Comparison of ENCODE assay signal across 29 cellular contexts in the genomic region with DNA sequence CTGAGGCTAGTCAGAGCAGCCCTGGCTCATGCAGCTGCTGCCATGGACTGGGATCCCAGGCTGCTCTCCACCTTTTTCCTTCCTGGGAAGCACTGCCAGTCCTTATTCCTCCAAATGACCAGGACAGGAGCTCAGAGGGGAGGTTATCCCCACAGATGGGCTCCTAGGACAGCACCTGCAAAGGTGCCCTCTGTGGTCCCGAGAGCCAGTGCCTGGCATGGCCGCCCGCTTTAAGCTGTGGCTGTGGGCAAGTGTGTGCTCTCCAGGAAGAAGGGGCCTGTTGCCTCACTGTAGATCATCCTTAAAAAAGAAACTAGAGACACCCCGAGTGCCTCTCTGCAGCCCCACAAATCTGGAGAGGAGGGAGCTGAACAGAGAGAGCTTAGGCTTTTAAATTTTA.
DNase-seq lines count a peak whose midpoint lies in the region; ATAC-seq, FAIRE-seq and TF ChIP-seq lines count a peak whose summit lies in the region.
"Had no signal": no experiment of that assay in that cellular context is flagged by ENCODE, and none has a peak within 500 bp of the region (broad histone marks: within the 10 kb centered on the region; RNA-seq: fewer than 3 reads in every experiment).

No MANE protein-coding gene starts in this region.

- no peak for TF ChIP-seq RAD21 in H1 (IDR thresholded peaks at IDR 0.05 in 1 of 2, conservative IDR thresholded peaks at IDR 0.05 in 1 of 2; ENCODE audit: low read depth in 2 of 2, low read length in 2 of 2)

- H3K4me3 Mint-ChIP-seq in nephron progenitor cell, result no peak overlapping the region
- H3K4me3 Mint-ChIP-seq: CD14-positive monocyte; CD4-positive, alpha-beta memory T cell; CD4-positive, CD25-positive, alpha-beta regulatory T cell; CD8-positive, alpha-beta memory T cell had no signal

- H2AFZ ChIP-seq in H1 (ENCODE audit: low read length) (no peak overlapping the region), neuronal stem cell (ENCODE audit: low read length) (peak overlapping the region; percentile 45)

- no peaks in the 10 kb centered on the region for H3K9me3 ChIP-seq in right cardiac atrium (ENCODE audit: control insufficient read depth, low read length)
- H3K9me3 ChIP-seq in H1 (ENCODE audit: insufficient read depth in 2 of 2, low read depth in 1 of 2, low read length in 1 of 2), result no peaks in the 10 kb centered on the region; a peak in 1 of 4 replicates
- no peaks in the 10 kb centered on the region for H3K9me3 ChIP-seq in neuronal stem cell (replicated peaks in 1 of 2; ENCODE audit: control insufficient read depth in 2 of 2, insufficient read depth in 1 of 2, low read depth in 1 of 2, low read length in 2 of 2)
- H3K9me3 ChIP-seq: BE2C had no signal

- H3K27me3 ChIP-seq in right cardiac atrium (ENCODE audit: control insufficient read depth, insufficient read depth) (no peaks in the 10 kb centered on the region), H1 (replicated peaks in 1 of 4; ENCODE audit: control insufficient read depth in 3 of 4, extremely low read depth in 1 of 4, insufficient read depth in 3 of 4, low read length in 3 of 4) (no peaks in the 10 kb centered on the region), neuronal stem cell (ENCODE audit: control insufficient read depth in 3 of 3, insufficient read depth in 3 of 3, low read depth in 1 of 3, low read length in 3 of 3) (peaks cover 0 to 4% (median 0%) of the 10 kb centered on the region in 3 experiments)
- H3K27me3 ChIP-seq: BE2C, BLaER1 had no signal

- H3K18ac ChIP-seq in H1 (ENCODE audit: extremely low read depth, low read length), result no peak overlapping the region
- no peak overlapping the region for H3K18ac ChIP-seq in neuronal stem cell (ENCODE audit: low read length)

- H3K27ac ChIP-seq in right cardiac atrium (ENCODE audit: low read length) (no peak overlapping the region), H1 (ENCODE audit: low read depth, low read length) (no peak overlapping the region), neuronal stem cell (replicated peaks; ENCODE audit: low read length) (no peak overlapping the region), substantia nigra (ENCODE audit: low read depth, low read length, poor library complexity, severe bottlenecking) (no peak overlapping the region)
- H3K27ac ChIP-seq: BLaER1 had no signal

- peaks cover 9% of the 10 kb centered on the region for H3K27me3 Mint-ChIP-seq in nephron progenitor cell (ENCODE audit: low read depth, poor library complexity)
- H3K27me3 Mint-ChIP-seq: CD4-positive, alpha-beta memory T cell; CD8-positive, alpha-beta memory T cell had no signal

- intact Hi-C loops in Right ventricle myocardium inferior (cut with DNase I), result no loop called here
- intact Hi-C loops in right cardiac atrium (cut with DNase I), result no loop called here
- intact Hi-C loops in sciatic nerve (cut with DNase I), result no loop called here

- H3K4me3 ChIP-seq in right cardiac atrium (ENCODE audit: low read length), result no peak overlapping the region
- no peak overlapping the region for H3K4me3 ChIP-seq in H1 (ENCODE audit: extremely low read depth in 1 of 4, insufficient read depth in 2 of 4, low read depth in 3 of 4, low read length in 4 of 4)
- H3K4me3 ChIP-seq in neuronal stem cell (ENCODE audit: low read length in 2 of 2), result no peak overlapping the region
- H3K4me3 ChIP-seq: BLaER1, GM12878 had no signal

- no peaks in the 10 kb centered on the region for H3K79me1 ChIP-seq in H1 (ENCODE audit: low read depth, low read length)
- no peaks in the 10 kb centered on the region for H3K79me1 ChIP-seq in neuronal stem cell (ENCODE audit: low read depth, low read length)

- H3K14ac ChIP-seq in H1 (ENCODE audit: insufficient read length) (no peak overlapping the region), neuronal stem cell (ENCODE audit: low read length) (no peak overlapping the region)

- H4K20me1 ChIP-seq in H1 (replicated peaks in 1 of 2; ENCODE audit: control insufficient read depth in 1 of 2, insufficient read depth in 2 of 2, low read length in 2 of 2), result no peaks in the 10 kb centered on the region
- H4K20me1 ChIP-seq: BLaER1 had no signal

- H3K56ac ChIP-seq in H1 (replicated peaks; ENCODE audit: insufficient read length, low read depth, low read length), result no peak overlapping the region

- no peaks in the 10 kb centered on the region for H3K79me2 ChIP-seq in H1 (ENCODE audit: control insufficient read depth in 1 of 2, insufficient read depth in 2 of 2, low read length in 2 of 2)

- H3K36me3 ChIP-seq in H1 (ENCODE audit: control insufficient read depth in 2 of 4, insufficient read depth in 4 of 4, low read length in 3 of 4) (no peaks in the 10 kb centered on the region), neuronal stem cell (replicated peaks in 1 of 2; ENCODE audit: control insufficient read depth in 2 of 2, insufficient read depth in 2 of 2, low read length in 2 of 2) (no peaks in the 10 kb centered on the region)
- H3K36me3 ChIP-seq: BE2C, BLaER1 had no signal

- DNase-seq in Right ventricle myocardium inferior (ENCODE audit: missing footprints), result peak; percentile 62
- DNase-seq in right cardiac atrium, result no peak
- DNase-seq in H1 (ENCODE audit: low read depth in 1 of 2, low spot score in 2 of 2), result no peak
- DNase-seq in nephron progenitor cell, result no peak
- DNase-seq in neuronal stem cell (ENCODE audit: low spot score), result no peak
- DNase-seq in substantia nigra (lab: John Stamatoyannopoulos, UW), result no peak
- DNase-seq in frontal cortex (ENCODE audit: low spot score in 2 of 2), result no peak
- no peak for DNase-seq in sciatic nerve (ENCODE audit: low spot score)
- DNase-seq: 8988T; ACHN; BE2C; C1 segment of cervical spinal cord; CD4-positive, alpha-beta memory T cell; CD4-positive, CD25-positive, alpha-beta regulatory T cell; CD8-positive, alpha-beta memory T cell; COR-L47; DMS 273 treated with DMSO at 0.1 percent for 48 hours; DMS153; DMS53; DMS79; DND-41; EL; GDM1 had no signal

- TF ChIP-seq CTCF in H1 (IDR thresholded peaks at IDR 0.05; ENCODE audit: control extremely low read depth in 1 of 3, insufficient read depth in 1 of 3, low read depth in 1 of 3, low read length in 3 of 3), result no peak
- no peak for TF ChIP-seq CTCF in nephron progenitor cell (IDR thresholded peaks at IDR 0.05)

- no peak overlapping the region for H2AK5ac ChIP-seq in H1 (ENCODE audit: low read depth, low read length)
- H2AK5ac ChIP-seq in neuronal stem cell (ENCODE audit: low read depth, low read length), result no peak overlapping the region

- ATAC-seq in Right ventricle myocardium inferior (no peak), right cardiac atrium (no peak), sciatic nerve (no peak)
- ATAC-seq: GM12878 had no signal

- H3K23me2 ChIP-seq in H1 (ENCODE audit: low read depth, low read length), result no peaks in the 10 kb centered on the region

- H2BK12ac ChIP-seq in H1 (ENCODE audit: low read depth, low read length) (no peak overlapping the region), neuronal stem cell (ENCODE audit: low read length) (no peak overlapping the region)

- peaks cover 23% of the 10 kb centered on the region for H3K9me3 Mint-ChIP-seq in nephron progenitor cell

- H3K23ac ChIP-seq in H1 (ENCODE audit: insufficient read length) (no peak overlapping the region), neuronal stem cell (ENCODE audit: low read depth, low read length, poor library complexity) (no peak overlapping the region)

- H4K91ac ChIP-seq in H1 (replicated peaks; ENCODE audit: insufficient read length, low read length) (no peak overlapping the region), neuronal stem cell (ENCODE audit: low read depth, low read length, poor library complexity) (no peak overlapping the region)

- TF ChIP-seq EP300 in H1 (IDR thresholded peaks at IDR 0.05; ENCODE audit: borderline replicate concordance in 1 of 2, low read depth in 2 of 2, low read length in 2 of 2), result no peak

- H3K4ac ChIP-seq in H1 (replicated peaks; ENCODE audit: insufficient read length, low read depth, low read length) (no peak overlapping the region), neuronal stem cell (ENCODE audit: low read length) (no peak overlapping the region)

- peaks cover 5% of the 10 kb centered on the region for H3K36me3 Mint-ChIP-seq in nephron progenitor cell (ENCODE audit: low read depth)
- H3K36me3 Mint-ChIP-seq: CD14-positive monocyte had no signal

- H3K4me2 ChIP-seq in H1 (ENCODE audit: insufficient read depth in 1 of 2, low read depth in 2 of 2, low read length in 2 of 2) (no peak overlapping the region), neuronal stem cell (ENCODE audit: insufficient read depth, low read length, poor library complexity, severe bottlenecking) (no peak overlapping the region)
- H3K4me2 ChIP-seq: BLaER1 had no signal

- no peak overlapping the region for H2BK120ac ChIP-seq in H1 (replicated peaks; ENCODE audit: low read depth, low read length)
- no peak overlapping the region for H2BK120ac ChIP-seq in neuronal stem cell (ENCODE audit: low read depth, low read length)

- no peaks in the 10 kb centered on the region for H3K4me1 Mint-ChIP-seq in nephron progenitor cell
- H3K4me1 Mint-ChIP-seq: CD14-positive monocyte; CD4-positive, CD25-positive, alpha-beta regulatory T cell; CD8-positive, alpha-beta memory T cell had no signal

- POLR2A ChIA-PET in H1 (lab: Charles Lee; ENCODE audit: partially characterized antibody), result no interaction called here

- H3K9ac ChIP-seq in H1 (replicated peaks in 1 of 4; ENCODE audit: extremely low read depth in 1 of 4, low read depth in 3 of 4, low read length in 3 of 4) (no peak overlapping the region), neuronal stem cell (ENCODE audit: low read depth, low read length, poor library complexity) (no peak overlapping the region)
- H3K9ac ChIP-seq: BLaER1 had no signal

- H2BK5ac ChIP-seq in H1 (ENCODE audit: low read depth, low read length) (no peak overlapping the region), neuronal stem cell (ENCODE audit: low read length) (no peak overlapping the region)

- no peak overlapping the region for H4K5ac ChIP-seq in H1 (ENCODE audit: insufficient read length, low read depth, low read length)

- H3K27ac Mint-ChIP-seq in nephron progenitor cell, result peak overlapping the region; percentile 39
- H3K27ac Mint-ChIP-seq: CD14-positive monocyte; CD4-positive, alpha-beta memory T cell; CD4-positive, CD25-positive, alpha-beta regulatory T cell had no signal

- WGBS in right cardiac atrium, result 91% methylated on average over 4 of the region's 4 CpGs
- 94% methylated on average over 4 of the region's 4 CpGs; no CpG with 5 or more reads in 1 of the 2 experiments for WGBS in H1 (ENCODE audit: extremely low coverage in 1 of 2, insufficient coverage in 1 of 2, insufficient read length in 1 of 2, insufficient replicate concordance in 2 of 2, low coverage in 1 of 2, low lambda C conversion rate in 2 of 2, missing lambda C conversion rate in 1 of 2), 2 experiments
- WGBS in neuronal stem cell (ENCODE audit: extremely low coverage in 2 of 2, insufficient read length in 2 of 2, insufficient replicate concordance in 1 of 2), 2 donors, result no CpG with 5 or more reads among the region's 4 CpGs

- H2BK15ac ChIP-seq in H1 (ENCODE audit: low read length) (no peak overlapping the region), neuronal stem cell (ENCODE audit: low read length) (no peak overlapping the region)

- no peak for TF ChIP-seq POLR2A in H1 (IDR thresholded peaks at IDR 0.05; ENCODE audit: control extremely low read depth in 1 of 2, low read depth in 2 of 2, low read length in 2 of 2)

- CTCF ChIA-PET in H1 (lab: Charles Lee; ENCODE audit: partially characterized antibody), result interaction anchor here (1.1 kb wide), 1 partner anchor 15 kb away, joined by 4 read pairs; no protein-coding TSS in a partner anchor

- H2BK20ac ChIP-seq in H1 (ENCODE audit: low read length), result no peak overlapping the region

- H4K8ac ChIP-seq in H1 (ENCODE audit: extremely low read depth, insufficient read depth, low read length) (peak overlapping the region; percentile 74; the same call in 1 of the 2 replicates), neuronal stem cell (ENCODE audit: low read depth, low read length) (no peak overlapping the region)

- FAIRE-seq in H1 (lab: Jason Lieb, UNC) (no peak), frontal cortex (lab: Jason Lieb, UNC) (no peak)
- FAIRE-seq: A204.1, GM12878, GM12892, GM18507 had no signal

- H3K4me1 ChIP-seq in right cardiac atrium (ENCODE audit: control insufficient read depth, insufficient read depth, low read length), result no peaks in the 10 kb centered on the region
- H3K4me1 ChIP-seq in H1 (replicated peaks in 1 of 4; ENCODE audit: control insufficient read depth in 3 of 4, insufficient read depth in 4 of 4, low read length in 3 of 4), result no peaks in the 10 kb centered on the region
- H3K4me1 ChIP-seq in neuronal stem cell (ENCODE audit: control insufficient read depth in 2 of 2, insufficient read depth in 1 of 2, low read depth in 1 of 2, low read length in 2 of 2), result no peaks in the 10 kb centered on the region
- H3K4me1 ChIP-seq: BE2C, BLaER1 had no signal
